In the genomic region with DNA sequence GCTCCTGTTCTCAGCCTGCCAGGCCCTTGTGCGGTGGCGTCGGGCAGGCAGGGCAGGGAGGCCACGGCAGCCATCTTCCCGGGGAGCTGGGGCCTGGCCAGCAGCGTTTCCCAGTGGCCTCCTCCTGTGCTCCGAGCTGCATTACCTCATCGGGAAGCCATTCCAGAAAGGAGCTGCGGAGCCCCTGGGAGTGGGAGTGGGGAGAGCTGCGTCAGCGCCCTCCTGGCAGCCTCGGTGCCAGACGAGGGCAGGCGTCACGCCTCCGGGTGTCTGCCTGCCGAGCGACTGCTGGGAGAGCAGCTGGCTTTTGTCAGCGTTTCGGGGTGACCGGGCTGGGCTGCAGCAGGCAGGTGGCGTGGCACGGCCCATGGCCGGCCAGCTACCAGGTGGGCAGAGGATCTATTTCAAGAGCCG, we compare ENCODE assay signal across 8 cellular contexts. TPM values are rescaled to one million over a fixed set of nuclear protein-coding genes. Genes with fewer than 3 reads are reported as not detected.
A peak's percentile ranks its signal among the peaks of the same experiment; 100 is the strongest.
DNase-seq lines count a peak whose midpoint lies in the region; ATAC-seq and TF ChIP-seq lines count a peak whose summit lies in the region.

No MANE protein-coding gene starts in this region.

- H3K4me1 ChIP-seq in SK-N-SH (ENCODE audit: control insufficient read depth in 1 of 2, insufficient read depth in 2 of 2, low read depth in 1 of 2, low read length in 1 of 2) (peaks cover 46 to 61% of the 10 kb centered on the region in 2 experiments; a peak in 3 of 4 replicates), skeletal muscle satellite cell (ENCODE audit: control insufficient read depth, insufficient read depth, low read length) (peaks cover 72% of the 10 kb centered on the region), Karpas-422 (ENCODE audit: low read length) (peaks cover 7% of the 10 kb centered on the region)

- H3K79me2 ChIP-seq in SK-N-SH (ENCODE audit: insufficient read depth) (peaks cover 41% of the 10 kb centered on the region), Karpas-422 (ENCODE audit: low read length) (no peaks in the 10 kb centered on the region)

- H2AFZ ChIP-seq in SK-N-SH (ENCODE audit: low read depth) (no peak overlapping the region), Karpas-422 (ENCODE audit: low read length) (no peak overlapping the region)

- DNase-seq in GOT3 (lab: John Stamatoyannopoulos, UW) (peak; percentile 72), SK-N-SH (peak; percentile 92), Right ventricle myocardium superior (peak; percentile 91), Karpas-422 (no peak), NCI-H1105 (lab: John Stamatoyannopoulos, UW) (no peak)

- peak; percentile 70 for ATAC-seq in Right ventricle myocardium superior (ENCODE audit: poor library complexity)
- no peak for ATAC-seq in GM21367 (IDR thresholded peaks at IDR 0.05; ENCODE audit: unreplicated experiment)
- ATAC-seq in HG02970 (IDR thresholded peaks at IDR 0.05; ENCODE audit: low FRiP score, unreplicated experiment) = no peak

- H4K20me1 ChIP-seq in SK-N-SH (ENCODE audit: insufficient read depth) (no peaks in the 10 kb centered on the region), Karpas-422 (ENCODE audit: insufficient read depth, low read depth, low read length) (no peaks in the 10 kb centered on the region)

- 16% methylated on average over 17 of the region's 25 CpGs for WGBS in SK-N-SH (ENCODE audit: low lambda C conversion rate)

- H3K9me3 ChIP-seq in SK-N-SH (no peaks in the 10 kb centered on the region), skeletal muscle satellite cell (replicated peaks; ENCODE audit: low read length) (peaks cover 4% of the 10 kb centered on the region), Karpas-422 (ENCODE audit: low read length) (no peaks in the 10 kb centered on the region)

- H3K4me2 ChIP-seq in SK-N-SH = peak overlapping the region; percentile 82
- H3K4me2 ChIP-seq in skeletal muscle satellite cell (ENCODE audit: low read length) = peak overlapping the region; percentile 86
- H3K4me2 ChIP-seq in Karpas-422 (ENCODE audit: low read depth, low read length, poor library complexity, severe bottlenecking) = no peak overlapping the region

- POLR2A ChIA-PET in SK-N-SH (lab: Yijun Ruan, JAX) = interaction anchor here (0.8 to 3.6 kb wide), 17 partner anchors 10 to 288 kb away, joined by 3 to 38 read pairs (median 7); a partner anchor contains a TSS

- H3K4me3 ChIP-seq in SK-N-SH (ENCODE audit: low read depth in 2 of 2, low read length in 1 of 2) (no peak overlapping the region), skeletal muscle satellite cell (ENCODE audit: low read length) (peak overlapping the region; percentile 66), Karpas-422 (ENCODE audit: low read length) (no peak overlapping the region)

- CTCF ChIA-PET in SK-N-SH (lab: Yijun Ruan, JAX) = interaction anchor here (0.8 to 5.0 kb wide), 13 partner anchors 12 to 288 kb away, joined by 3 to 108 read pairs (median 23); no protein-coding TSS in a partner anchor

- H3K27ac ChIP-seq in SK-N-SH (ENCODE audit: low read depth in 2 of 2, low read length in 1 of 2) (peak overlapping the region; percentile 99 to 100), Karpas-422 (ENCODE audit: low read length) (no peak overlapping the region)

- H3K9me2 ChIP-seq in SK-N-SH (no peaks in the 10 kb centered on the region), Karpas-422 (replicated peaks; ENCODE audit: insufficient read depth, low read length) (no peaks in the 10 kb centered on the region)

- TF ChIP-seq EP300 in SK-N-SH (IDR thresholded peaks at IDR 0.05; ENCODE audit: borderline replicate concordance in 1 of 2, low read depth in 1 of 2, low read length in 1 of 2) = peak; percentile 84 to 87; a peak in 3 of 4 replicates

- peak overlapping the region; percentile 94 for H3K9ac ChIP-seq in SK-N-SH
- peak overlapping the region; percentile 89 for H3K9ac ChIP-seq in skeletal muscle satellite cell (ENCODE audit: low read depth, low read length)
- H3K9ac ChIP-seq in Karpas-422 (ENCODE audit: low read length) = no peak overlapping the region

- no peak for TF ChIP-seq CTCF in SK-N-SH (IDR thresholded peaks at IDR 0.05)

- H3K27me3 ChIP-seq in SK-N-SH (ENCODE audit: insufficient read depth) = no peaks in the 10 kb centered on the region
- no peaks in the 10 kb centered on the region for H3K27me3 ChIP-seq in skeletal muscle satellite cell (ENCODE audit: control insufficient read depth, insufficient read depth, low read length)
- H3K27me3 ChIP-seq in Karpas-422 (ENCODE audit: low read length) = no peaks in the 10 kb centered on the region

- H3F3A ChIP-seq in SK-N-SH (replicated peaks; ENCODE audit: insufficient read depth) = peaks cover 23% of the 10 kb centered on the region

- no peak for TF ChIP-seq RAD21 in SK-N-SH (IDR thresholded peaks at IDR 0.05; ENCODE audit: low read length)

- intact Hi-C loops in Right ventricle myocardium superior (cut with DNase I) = loop anchor here (10.0 kb wide), 1 partner anchor 67 kb away; no protein-coding TSS in a partner anchor

- no peaks in the 10 kb centered on the region for H3K36me3 ChIP-seq in SK-N-SH (replicated peaks in 1 of 2; ENCODE audit: control insufficient read depth in 1 of 2, insufficient read depth in 2 of 2, low read length in 1 of 2)
- H3K36me3 ChIP-seq in skeletal muscle satellite cell (ENCODE audit: insufficient read depth, low read length) = no peaks in the 10 kb centered on the region
- no peaks in the 10 kb centered on the region for H3K36me3 ChIP-seq in Karpas-422 (ENCODE audit: insufficient read depth, low read length)

TF ChIP-seq in SK-N-SH, 30 proteins besides CTCF, POLR2A, EP300 and RAD21 (continues in another document):
- TF ChIP-seq FOXM1 (IDR thresholded peaks at IDR 0.05; ENCODE audit: low read depth) (0 out of 2 replicates have a peak, but pooled peaks have one; percentile 56), EZH2phosphoT487 (IDR thresholded peaks at IDR 0.05; ENCODE audit: borderline replicate concordance, low read depth) (no peak), TCF12 (IDR thresholded peaks at IDR 0.05) (peak; percentile 93), POLR2AphosphoS5 (IDR thresholded peaks at IDR 0.05; ENCODE audit: low read depth, low read length) (no peak; the same call in 1 of the 2 replicates), TAF1 (IDR thresholded peaks at IDR 0.05; ENCODE audit: borderline replicate concordance, low read depth, low read length) (0 out of 2 replicates have a peak, but pooled peaks have one; percentile 45)
- TF ChIP-seq, protein P1, sequence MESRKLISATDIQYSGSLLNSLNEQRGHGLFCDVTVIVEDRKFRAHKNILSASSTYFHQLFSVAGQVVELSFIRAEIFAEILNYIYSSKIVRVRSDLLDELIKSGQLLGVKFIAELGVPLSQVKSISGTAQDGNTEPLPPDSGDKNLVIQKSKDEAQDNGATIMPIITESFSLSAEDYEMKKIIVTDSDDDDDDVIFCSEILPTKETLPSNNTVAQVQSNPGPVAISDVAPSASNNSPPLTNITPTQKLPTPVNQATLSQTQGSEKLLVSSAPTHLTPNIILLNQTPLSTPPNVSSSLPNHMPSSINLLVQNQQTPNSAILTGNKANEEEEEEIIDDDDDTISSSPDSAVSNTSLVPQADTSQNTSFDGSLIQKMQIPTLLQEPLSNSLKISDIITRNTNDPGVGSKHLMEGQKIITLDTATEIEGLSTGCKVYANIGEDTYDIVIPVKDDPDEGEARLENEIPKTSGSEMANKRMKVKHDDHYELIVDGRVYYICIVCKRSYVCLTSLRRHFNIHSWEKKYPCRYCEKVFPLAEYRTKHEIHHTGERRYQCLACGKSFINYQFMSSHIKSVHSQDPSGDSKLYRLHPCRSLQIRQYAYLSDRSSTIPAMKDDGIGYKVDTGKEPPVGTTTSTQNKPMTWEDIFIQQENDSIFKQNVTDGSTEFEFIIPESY (IDR thresholded peaks at IDR 0.05; ENCODE audit: borderline replicate concordance, low read depth) = peak; percentile 63; the same call in 1 of the 2 replicates
- TF ChIP-seq, protein P2, sequence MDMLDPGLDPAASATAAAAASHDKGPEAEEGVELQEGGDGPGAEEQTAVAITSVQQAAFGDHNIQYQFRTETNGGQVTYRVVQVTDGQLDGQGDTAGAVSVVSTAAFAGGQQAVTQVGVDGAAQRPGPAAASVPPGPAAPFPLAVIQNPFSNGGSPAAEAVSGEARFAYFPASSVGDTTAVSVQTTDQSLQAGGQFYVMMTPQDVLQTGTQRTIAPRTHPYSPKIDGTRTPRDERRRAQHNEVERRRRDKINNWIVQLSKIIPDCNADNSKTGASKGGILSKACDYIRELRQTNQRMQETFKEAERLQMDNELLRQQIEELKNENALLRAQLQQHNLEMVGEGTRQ (IDR thresholded peaks at IDR 0.05; ENCODE audit: borderline replicate concordance, low read depth, low read length) = no peak
- TF ChIP-seq, protein P3, sequence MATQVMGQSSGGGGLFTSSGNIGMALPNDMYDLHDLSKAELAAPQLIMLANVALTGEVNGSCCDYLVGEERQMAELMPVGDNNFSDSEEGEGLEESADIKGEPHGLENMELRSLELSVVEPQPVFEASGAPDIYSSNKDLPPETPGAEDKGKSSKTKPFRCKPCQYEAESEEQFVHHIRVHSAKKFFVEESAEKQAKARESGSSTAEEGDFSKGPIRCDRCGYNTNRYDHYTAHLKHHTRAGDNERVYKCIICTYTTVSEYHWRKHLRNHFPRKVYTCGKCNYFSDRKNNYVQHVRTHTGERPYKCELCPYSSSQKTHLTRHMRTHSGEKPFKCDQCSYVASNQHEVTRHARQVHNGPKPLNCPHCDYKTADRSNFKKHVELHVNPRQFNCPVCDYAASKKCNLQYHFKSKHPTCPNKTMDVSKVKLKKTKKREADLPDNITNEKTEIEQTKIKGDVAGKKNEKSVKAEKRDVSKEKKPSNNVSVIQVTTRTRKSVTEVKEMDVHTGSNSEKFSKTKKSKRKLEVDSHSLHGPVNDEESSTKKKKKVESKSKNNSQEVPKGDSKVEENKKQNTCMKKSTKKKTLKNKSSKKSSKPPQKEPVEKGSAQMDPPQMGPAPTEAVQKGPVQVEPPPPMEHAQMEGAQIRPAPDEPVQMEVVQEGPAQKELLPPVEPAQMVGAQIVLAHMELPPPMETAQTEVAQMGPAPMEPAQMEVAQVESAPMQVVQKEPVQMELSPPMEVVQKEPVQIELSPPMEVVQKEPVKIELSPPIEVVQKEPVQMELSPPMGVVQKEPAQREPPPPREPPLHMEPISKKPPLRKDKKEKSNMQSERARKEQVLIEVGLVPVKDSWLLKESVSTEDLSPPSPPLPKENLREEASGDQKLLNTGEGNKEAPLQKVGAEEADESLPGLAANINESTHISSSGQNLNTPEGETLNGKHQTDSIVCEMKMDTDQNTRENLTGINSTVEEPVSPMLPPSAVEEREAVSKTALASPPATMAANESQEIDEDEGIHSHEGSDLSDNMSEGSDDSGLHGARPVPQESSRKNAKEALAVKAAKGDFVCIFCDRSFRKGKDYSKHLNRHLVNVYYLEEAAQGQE (IDR thresholded peaks at IDR 0.05; ENCODE audit: low read depth, low read length) = peak; percentile 64; the same call in 1 of the 2 replicates

RNA-seq across cellular contexts. Expression of a gene that starts 30.9 kb away (rescaled TPM):
- 0.13 TPM in 1 of 2 replicates, not detected in the other for polyA plus RNA-seq in SK-N-SH (2012; rRNA removed)
- 0.01 and 0.20 TPM in 2 replicates for polyA plus RNA-seq in SK-N-SH (2012; cell fraction: cytosol; rRNA removed)
- 0.08 TPM in 2 replicates for polyA plus RNA-seq in SK-N-SH (2012; cell fraction: nucleus; rRNA removed)
- not detected for total RNA-seq in Right ventricle myocardium superior
- total RNA-seq in skeletal muscle satellite cell (2012; rRNA removed) = not detected in 2 replicates
- total RNA-seq in Karpas-422 (2014; rRNA removed; shearing (Covaris generic); ENCODE audit: low replicate concordance) = not detected in 2 replicates

Comparison
In these comparisons a context has a peak if more than half of its experiments do, and no peak if none do; other contexts are left out.
1. DNase-seq: peak in GOT3 (single experiment), SK-N-SH (single experiment) and Right ventricle myocardium superior (single experiment); none in Karpas-422 (single experiment) and NCI-H1105 (single experiment).